1 cellular context compared by ENCODE assay signal in the genomic region with DNA sequence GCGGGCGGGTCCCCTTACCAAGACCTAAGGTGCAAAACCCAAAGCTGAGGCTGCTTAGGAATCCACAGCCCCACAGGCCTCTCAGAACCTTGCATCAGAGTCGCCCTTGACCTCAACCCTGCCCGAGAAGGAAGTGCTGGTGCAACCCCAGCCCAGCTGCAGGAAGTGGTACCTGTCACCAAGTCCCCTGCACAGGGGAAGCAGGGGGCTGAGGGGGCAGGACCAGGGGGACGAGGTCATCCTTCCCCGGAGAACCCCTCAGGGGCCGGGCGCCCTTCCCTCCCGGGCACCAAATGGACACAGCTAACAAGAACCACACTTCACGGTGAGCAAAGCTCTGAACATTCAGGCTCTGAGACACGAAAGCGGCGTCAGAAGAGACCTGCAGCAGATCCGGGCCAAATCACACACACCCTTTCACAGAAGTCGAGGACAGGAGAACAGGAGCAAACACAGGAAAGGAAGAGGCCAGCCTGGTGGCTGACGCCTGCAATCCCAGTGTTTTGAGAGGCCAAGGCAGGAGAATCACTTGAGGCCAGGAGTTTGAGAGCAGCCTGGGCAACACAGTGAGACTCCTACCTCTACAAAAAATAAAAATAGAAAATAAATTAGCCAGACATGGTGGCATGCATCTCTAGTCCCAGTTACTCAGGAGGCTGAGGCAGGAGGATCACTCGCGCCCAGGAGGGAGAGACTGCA.
A peak's percentile ranks its signal among the peaks of the same experiment; 100 is the strongest.
TF ChIP-seq lines count a peak whose summit lies in the region.

No MANE protein-coding gene starts in this region.

TF ChIP-seq in HepG2, 621 proteins besides CTCF, POLR2A, EP300 and RAD21 (continued from another document and continues in another):
- TF ChIP-seq, protein P1, sequence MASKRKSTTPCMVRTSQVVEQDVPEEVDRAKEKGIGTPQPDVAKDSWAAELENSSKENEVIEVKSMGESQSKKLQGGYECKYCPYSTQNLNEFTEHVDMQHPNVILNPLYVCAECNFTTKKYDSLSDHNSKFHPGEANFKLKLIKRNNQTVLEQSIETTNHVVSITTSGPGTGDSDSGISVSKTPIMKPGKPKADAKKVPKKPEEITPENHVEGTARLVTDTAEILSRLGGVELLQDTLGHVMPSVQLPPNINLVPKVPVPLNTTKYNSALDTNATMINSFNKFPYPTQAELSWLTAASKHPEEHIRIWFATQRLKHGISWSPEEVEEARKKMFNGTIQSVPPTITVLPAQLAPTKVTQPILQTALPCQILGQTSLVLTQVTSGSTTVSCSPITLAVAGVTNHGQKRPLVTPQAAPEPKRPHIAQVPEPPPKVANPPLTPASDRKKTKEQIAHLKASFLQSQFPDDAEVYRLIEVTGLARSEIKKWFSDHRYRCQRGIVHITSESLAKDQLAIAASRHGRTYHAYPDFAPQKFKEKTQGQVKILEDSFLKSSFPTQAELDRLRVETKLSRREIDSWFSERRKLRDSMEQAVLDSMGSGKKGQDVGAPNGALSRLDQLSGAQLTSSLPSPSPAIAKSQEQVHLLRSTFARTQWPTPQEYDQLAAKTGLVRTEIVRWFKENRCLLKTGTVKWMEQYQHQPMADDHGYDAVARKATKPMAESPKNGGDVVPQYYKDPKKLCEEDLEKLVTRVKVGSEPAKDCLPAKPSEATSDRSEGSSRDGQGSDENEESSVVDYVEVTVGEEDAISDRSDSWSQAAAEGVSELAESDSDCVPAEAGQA (IDR thresholded peaks at IDR 0.05; ENCODE audit: low read depth): no peak
- TF ChIP-seq, protein P1 (CRISPR knock-in tag; IDR thresholded peaks at IDR 0.05; ENCODE audit: borderline replicate concordance): no peak
- TF ChIP-seq FOXM1 (CRISPR knock-in tag; IDR thresholded peaks at IDR 0.05): no peak
- no peak for TF ChIP-seq NCOA5 (CRISPR knock-in tag; IDR thresholded peaks at IDR 0.05)
- no peak for TF ChIP-seq PLSCR1 (CRISPR knock-in tag; IDR thresholded peaks at IDR 0.05; ENCODE audit: borderline replicate concordance)
- TF ChIP-seq, protein P2, sequence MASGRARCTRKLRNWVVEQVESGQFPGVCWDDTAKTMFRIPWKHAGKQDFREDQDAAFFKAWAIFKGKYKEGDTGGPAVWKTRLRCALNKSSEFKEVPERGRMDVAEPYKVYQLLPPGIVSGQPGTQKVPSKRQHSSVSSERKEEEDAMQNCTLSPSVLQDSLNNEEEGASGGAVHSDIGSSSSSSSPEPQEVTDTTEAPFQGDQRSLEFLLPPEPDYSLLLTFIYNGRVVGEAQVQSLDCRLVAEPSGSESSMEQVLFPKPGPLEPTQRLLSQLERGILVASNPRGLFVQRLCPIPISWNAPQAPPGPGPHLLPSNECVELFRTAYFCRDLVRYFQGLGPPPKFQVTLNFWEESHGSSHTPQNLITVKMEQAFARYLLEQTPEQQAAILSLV (CRISPR knock-in tag; IDR thresholded peaks at IDR 0.05; ENCODE audit: borderline replicate concordance): peak; percentile 19; the same call in 1 of the 2 replicates
- no peak for TF ChIP-seq JARID2 (CRISPR knock-in tag; IDR thresholded peaks at IDR 0.05; ENCODE audit: insufficient replicate concordance)
- TF ChIP-seq, protein P3, sequence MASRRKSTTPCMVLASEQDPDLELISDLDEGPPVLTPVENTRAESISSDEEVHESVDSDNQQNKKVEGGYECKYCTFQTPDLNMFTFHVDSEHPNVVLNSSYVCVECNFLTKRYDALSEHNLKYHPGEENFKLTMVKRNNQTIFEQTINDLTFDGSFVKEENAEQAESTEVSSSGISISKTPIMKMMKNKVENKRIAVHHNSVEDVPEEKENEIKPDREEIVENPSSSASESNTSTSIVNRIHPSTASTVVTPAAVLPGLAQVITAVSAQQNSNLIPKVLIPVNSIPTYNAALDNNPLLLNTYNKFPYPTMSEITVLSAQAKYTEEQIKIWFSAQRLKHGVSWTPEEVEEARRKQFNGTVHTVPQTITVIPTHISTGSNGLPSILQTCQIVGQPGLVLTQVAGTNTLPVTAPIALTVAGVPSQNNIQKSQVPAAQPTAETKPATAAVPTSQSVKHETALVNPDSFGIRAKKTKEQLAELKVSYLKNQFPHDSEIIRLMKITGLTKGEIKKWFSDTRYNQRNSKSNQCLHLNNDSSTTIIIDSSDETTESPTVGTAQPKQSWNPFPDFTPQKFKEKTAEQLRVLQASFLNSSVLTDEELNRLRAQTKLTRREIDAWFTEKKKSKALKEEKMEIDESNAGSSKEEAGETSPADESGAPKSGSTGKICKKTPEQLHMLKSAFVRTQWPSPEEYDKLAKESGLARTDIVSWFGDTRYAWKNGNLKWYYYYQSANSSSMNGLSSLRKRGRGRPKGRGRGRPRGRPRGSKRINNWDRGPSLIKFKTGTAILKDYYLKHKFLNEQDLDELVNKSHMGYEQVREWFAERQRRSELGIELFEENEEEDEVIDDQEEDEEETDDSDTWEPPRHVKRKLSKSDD (CRISPR knock-in tag; IDR thresholded peaks at IDR 0.05; ENCODE audit: low read depth): no peak
- TF ChIP-seq ZNF773 (CRISPR knock-in tag; IDR thresholded peaks at IDR 0.05; ENCODE audit: borderline replicate concordance): no peak
- no peak for TF ChIP-seq POLR2G (IDR thresholded peaks at IDR 0.05; ENCODE audit: low read depth, low read length)
- no peak for TF ChIP-seq ZNF24 (IDR thresholded peaks at IDR 0.05)
- TF ChIP-seq GFI1 (CRISPR knock-in tag; IDR thresholded peaks at IDR 0.05; ENCODE audit: borderline replicate concordance): no peak
- no peak for TF ChIP-seq ZNF768 (CRISPR knock-in tag; IDR thresholded peaks at IDR 0.05)
- TF ChIP-seq, protein P4, sequence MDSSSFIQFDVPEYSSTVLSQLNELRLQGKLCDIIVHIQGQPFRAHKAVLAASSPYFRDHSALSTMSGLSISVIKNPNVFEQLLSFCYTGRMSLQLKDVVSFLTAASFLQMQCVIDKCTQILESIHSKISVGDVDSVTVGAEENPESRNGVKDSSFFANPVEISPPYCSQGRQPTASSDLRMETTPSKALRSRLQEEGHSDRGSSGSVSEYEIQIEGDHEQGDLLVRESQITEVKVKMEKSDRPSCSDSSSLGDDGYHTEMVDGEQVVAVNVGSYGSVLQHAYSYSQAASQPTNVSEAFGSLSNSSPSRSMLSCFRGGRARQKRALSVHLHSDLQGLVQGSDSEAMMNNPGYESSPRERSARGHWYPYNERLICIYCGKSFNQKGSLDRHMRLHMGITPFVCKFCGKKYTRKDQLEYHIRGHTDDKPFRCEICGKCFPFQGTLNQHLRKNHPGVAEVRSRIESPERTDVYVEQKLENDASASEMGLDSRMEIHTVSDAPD (CRISPR knock-in tag; IDR thresholded peaks at IDR 0.05): no peak
- TF ChIP-seq, protein P5, sequence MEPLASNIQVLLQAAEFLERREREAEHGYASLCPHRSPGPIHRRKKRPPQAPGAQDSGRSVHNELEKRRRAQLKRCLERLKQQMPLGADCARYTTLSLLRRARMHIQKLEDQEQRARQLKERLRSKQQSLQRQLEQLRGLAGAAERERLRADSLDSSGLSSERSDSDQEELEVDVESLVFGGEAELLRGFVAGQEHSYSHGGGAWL (CRISPR knock-in tag; IDR thresholded peaks at IDR 0.05): no peak
- no peak for TF ChIP-seq MTF1 (CRISPR knock-in tag; IDR thresholded peaks at IDR 0.05)
- TF ChIP-seq, protein P6, sequence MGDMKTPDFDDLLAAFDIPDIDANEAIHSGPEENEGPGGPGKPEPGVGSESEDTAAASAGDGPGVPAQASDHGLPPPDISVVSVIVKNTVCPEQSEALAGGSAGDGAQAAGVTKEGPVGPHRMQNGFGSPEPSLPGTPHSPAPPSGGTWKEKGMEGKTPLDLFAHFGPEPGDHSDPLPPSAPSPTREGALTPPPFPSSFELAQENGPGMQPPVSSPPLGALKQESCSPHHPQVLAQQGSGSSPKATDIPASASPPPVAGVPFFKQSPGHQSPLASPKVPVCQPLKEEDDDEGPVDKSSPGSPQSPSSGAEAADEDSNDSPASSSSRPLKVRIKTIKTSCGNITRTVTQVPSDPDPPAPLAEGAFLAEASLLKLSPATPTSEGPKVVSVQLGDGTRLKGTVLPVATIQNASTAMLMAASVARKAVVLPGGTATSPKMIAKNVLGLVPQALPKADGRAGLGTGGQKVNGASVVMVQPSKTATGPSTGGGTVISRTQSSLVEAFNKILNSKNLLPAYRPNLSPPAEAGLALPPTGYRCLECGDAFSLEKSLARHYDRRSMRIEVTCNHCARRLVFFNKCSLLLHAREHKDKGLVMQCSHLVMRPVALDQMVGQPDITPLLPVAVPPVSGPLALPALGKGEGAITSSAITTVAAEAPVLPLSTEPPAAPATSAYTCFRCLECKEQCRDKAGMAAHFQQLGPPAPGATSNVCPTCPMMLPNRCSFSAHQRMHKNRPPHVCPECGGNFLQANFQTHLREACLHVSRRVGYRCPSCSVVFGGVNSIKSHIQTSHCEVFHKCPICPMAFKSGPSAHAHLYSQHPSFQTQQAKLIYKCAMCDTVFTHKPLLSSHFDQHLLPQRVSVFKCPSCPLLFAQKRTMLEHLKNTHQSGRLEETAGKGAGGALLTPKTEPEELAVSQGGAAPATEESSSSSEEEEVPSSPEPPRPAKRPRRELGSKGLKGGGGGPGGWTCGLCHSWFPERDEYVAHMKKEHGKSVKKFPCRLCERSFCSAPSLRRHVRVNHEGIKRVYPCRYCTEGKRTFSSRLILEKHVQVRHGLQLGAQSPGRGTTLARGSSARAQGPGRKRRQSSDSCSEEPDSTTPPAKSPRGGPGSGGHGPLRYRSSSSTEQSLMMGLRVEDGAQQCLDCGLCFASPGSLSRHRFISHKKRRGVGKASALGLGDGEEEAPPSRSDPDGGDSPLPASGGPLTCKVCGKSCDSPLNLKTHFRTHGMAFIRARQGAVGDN (CRISPR knock-in tag; IDR thresholded peaks at IDR 0.05): peak; percentile 82
- TF ChIP-seq ZFP36 (IDR thresholded peaks at IDR 0.05; ENCODE audit: borderline replicate concordance, low read depth, low read length, partially characterized antibody): no peak
- TF ChIP-seq ZNF746 (CRISPR knock-in tag; IDR thresholded peaks at IDR 0.05): no peak
- TF ChIP-seq ZSCAN29 (CRISPR knock-in tag; conservative IDR thresholded peaks at IDR 0.05): 0 out of 2 replicates have a peak, but pooled peaks have one; percentile 51
- TF ChIP-seq BCL3 (CRISPR knock-in tag; IDR thresholded peaks at IDR 0.05): no peak
- no peak for TF ChIP-seq NFYB (CRISPR knock-in tag; IDR thresholded peaks at IDR 0.05)
- no peak for TF ChIP-seq ATF7-NPFF (CRISPR knock-in tag; IDR thresholded peaks at IDR 0.05; ENCODE audit: low read depth)
- TF ChIP-seq ZNF121 (CRISPR knock-in tag; IDR thresholded peaks at IDR 0.05): peak; percentile 90
- no peak for TF ChIP-seq ZNF3 (CRISPR knock-in tag; IDR thresholded peaks at IDR 0.05)
- no peak for TF ChIP-seq ZNF232 (CRISPR knock-in tag; IDR thresholded peaks at IDR 0.05; ENCODE audit: borderline replicate concordance)
- TF ChIP-seq ZNF547 (CRISPR knock-in tag; IDR thresholded peaks at IDR 0.05): peak; percentile 22; the same call in 1 of the 2 replicates
- no peak for TF ChIP-seq NRL (CRISPR knock-in tag; IDR thresholded peaks at IDR 0.05; ENCODE audit: borderline replicate concordance)
- TF ChIP-seq, protein P7, sequence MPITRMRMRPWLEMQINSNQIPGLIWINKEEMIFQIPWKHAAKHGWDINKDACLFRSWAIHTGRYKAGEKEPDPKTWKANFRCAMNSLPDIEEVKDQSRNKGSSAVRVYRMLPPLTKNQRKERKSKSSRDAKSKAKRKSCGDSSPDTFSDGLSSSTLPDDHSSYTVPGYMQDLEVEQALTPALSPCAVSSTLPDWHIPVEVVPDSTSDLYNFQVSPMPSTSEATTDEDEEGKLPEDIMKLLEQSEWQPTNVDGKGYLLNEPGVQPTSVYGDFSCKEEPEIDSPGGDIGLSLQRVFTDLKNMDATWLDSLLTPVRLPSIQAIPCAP (CRISPR knock-in tag; IDR thresholded peaks at IDR 0.05; ENCODE audit: low read depth): no peak
- TF ChIP-seq ZBTB20 (CRISPR knock-in tag; IDR thresholded peaks at IDR 0.05; ENCODE audit: borderline replicate concordance, low read depth): no peak
- TF ChIP-seq RXRB (CRISPR knock-in tag; IDR thresholded peaks at IDR 0.05; ENCODE audit: borderline replicate concordance): peak; percentile 83
- TF ChIP-seq IRF2 (CRISPR knock-in tag; IDR thresholded peaks at IDR 0.05): peak; percentile 65; the same call in 1 of the 2 replicates
- TF ChIP-seq RFX5 (IDR thresholded peaks at IDR 0.05; ENCODE audit: low read depth, low read length): no peak
- no peak for TF ChIP-seq NFE2L1 (CRISPR knock-in tag; IDR thresholded peaks at IDR 0.05; ENCODE audit: borderline replicate concordance)
- TF ChIP-seq PRPF4 (IDR thresholded peaks at IDR 0.05; ENCODE audit: low read depth, low read length, poor library complexity, severe bottlenecking): no peak
- TF ChIP-seq HIVEP1 (CRISPR knock-in tag; IDR thresholded peaks at IDR 0.05): peak; percentile 95
- TF ChIP-seq CREB1 (IDR thresholded peaks at IDR 0.05): no peak
- TF ChIP-seq CREB1 (CRISPR knock-in tag; IDR thresholded peaks at IDR 0.05): no peak
- TF ChIP-seq, protein P8, sequence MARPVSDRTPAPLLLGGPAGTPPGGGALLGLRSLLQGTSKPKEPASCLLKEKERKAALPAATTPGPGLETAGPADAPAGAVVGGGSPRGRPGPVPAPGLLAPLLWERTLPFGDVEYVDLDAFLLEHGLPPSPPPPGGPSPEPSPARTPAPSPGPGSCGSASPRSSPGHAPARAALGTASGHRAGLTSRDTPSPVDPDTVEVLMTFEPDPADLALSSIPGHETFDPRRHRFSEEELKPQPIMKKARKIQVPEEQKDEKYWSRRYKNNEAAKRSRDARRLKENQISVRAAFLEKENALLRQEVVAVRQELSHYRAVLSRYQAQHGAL (CRISPR knock-in tag; IDR thresholded peaks at IDR 0.05; ENCODE audit: not compliant biosample characterization): no peak
- no peak for TF ChIP-seq SP2 (CRISPR knock-in tag; IDR thresholded peaks at IDR 0.05)
